Comparison of ENCODE assay signal across 9 cellular contexts in the genomic region with DNA sequence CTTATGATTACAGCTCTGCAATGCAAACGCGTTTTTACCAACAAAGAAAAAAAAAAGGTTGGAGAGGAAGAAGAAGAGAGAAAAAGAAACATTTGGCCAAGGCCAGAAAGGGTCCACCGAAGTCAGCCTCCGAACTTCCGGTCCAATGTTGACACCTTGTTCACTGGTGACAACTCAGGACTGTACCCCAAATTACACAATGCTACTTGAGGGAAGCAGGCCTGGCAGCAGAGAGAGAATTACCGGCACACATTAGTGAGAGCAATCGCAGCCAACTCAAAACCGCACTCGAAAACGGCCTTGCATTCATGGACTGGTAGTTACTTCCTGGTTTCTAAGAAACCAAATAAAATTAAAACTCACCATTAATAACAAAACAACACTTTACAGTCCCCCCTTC.
DNase-seq lines count a peak whose midpoint lies in the region; ATAC-seq, FAIRE-seq and TF ChIP-seq lines count a peak whose summit lies in the region.
"Had no signal": no experiment of that assay in that cellular context is flagged by ENCODE, and none has a peak within 500 bp of the region (broad histone marks: within the 10 kb centered on the region; RNA-seq: fewer than 3 reads in every experiment).

No MANE protein-coding gene starts in this region.

- TF ChIP-seq CTCF in kidney (IDR thresholded peaks at IDR 0.05; ENCODE audit: borderline replicate concordance, extremely low read depth, insufficient read depth) (no peak), neural progenitor cell (IDR thresholded peaks at IDR 0.05) (no peak), progenitor cell of endocrine pancreas (IDR thresholded peaks at IDR 0.05; ENCODE audit: unreplicated experiment) (no peak)

- H2AFZ ChIP-seq in neural progenitor cell (replicated peaks) = no peak overlapping the region

- H3K4me2 ChIP-seq in neural progenitor cell = no peak overlapping the region

- intact Hi-C loops in kidney (cut with DNase I) = no loop called here

- no peaks in the 10 kb centered on the region for H3K79me2 ChIP-seq in neural progenitor cell (ENCODE audit: low read depth)

- no peaks in the 10 kb centered on the region for H3K9me3 ChIP-seq in kidney (ENCODE audit: control insufficient read depth in 1 of 2, low read length in 2 of 2)
- H3K9me3 ChIP-seq in neural progenitor cell (ENCODE audit: low read depth) = no peaks in the 10 kb centered on the region

- H3K27ac ChIP-seq in kidney (ENCODE audit: low read depth in 2 of 2, low read length in 2 of 2) (peak overlapping the region in 1 of 2 donors; percentile 34), neural progenitor cell (no peak overlapping the region)

- peaks cover 11% of the 10 kb centered on the region for H3F3A ChIP-seq in neural progenitor cell (ENCODE audit: low read depth)

- H3K4me1 Mint-ChIP-seq in neural progenitor cell (peaks cover 9% of the 10 kb centered on the region), progenitor cell of endocrine pancreas (ENCODE audit: low read depth) (peaks cover 37% of the 10 kb centered on the region)

- peak; percentile 84 for ATAC-seq in GM21619 (IDR thresholded peaks at IDR 0.05; ENCODE audit: unreplicated experiment)

- no peaks in the 10 kb centered on the region for H4K20me1 ChIP-seq in neural progenitor cell (ENCODE audit: low read depth)

- H3K4me3 Mint-ChIP-seq in neural progenitor cell (no peak overlapping the region), progenitor cell of endocrine pancreas (ENCODE audit: low read depth) (no peak overlapping the region)

- H3K4me3 ChIP-seq in kidney (ENCODE audit: low read length in 2 of 2) = peak overlapping the region; percentile 10 to 14
- H3K4me3 ChIP-seq in neural progenitor cell = no peak overlapping the region

- H3K9me3 Mint-ChIP-seq in neural progenitor cell (no peaks in the 10 kb centered on the region), progenitor cell of endocrine pancreas (ENCODE audit: low read depth) (no peaks in the 10 kb centered on the region)

- FAIRE-seq in GM12891 (lab: Jason Lieb, UNC) (peak; percentile 90), kidney (lab: Jason Lieb, UNC) (no peak)
- FAIRE-seq: bronchial epithelial cell had no signal

- H3K27me3 Mint-ChIP-seq in neural progenitor cell (ENCODE audit: insufficient read depth, low read depth) (peaks cover 4% of the 10 kb centered on the region), progenitor cell of endocrine pancreas (no peaks in the 10 kb centered on the region)

- DNase-seq in GM12891 (ENCODE audit: insufficient read length, low spot score) (peak; percentile 52), Kasumi-1 (lab: John Stamatoyannopoulos, UW) (peak; percentile 55 to 74), kidney (no peak), NCI-H2081 treated with DMSO at 0.1 percent for 48 hours (lab: John Stamatoyannopoulos, UW) (no peak), neural progenitor cell (ENCODE audit: low spot score) (no peak), progenitor cell of endocrine pancreas (ENCODE audit: low spot score, unreplicated experiment) (no peak), SIG-M5 (lab: John Stamatoyannopoulos, UW) (no peak)

- H3K9ac ChIP-seq in kidney (ENCODE audit: low read length in 2 of 2) (no peak overlapping the region), neural progenitor cell (no peak overlapping the region)

- H3K36me3 Mint-ChIP-seq in neural progenitor cell = no peaks in the 10 kb centered on the region
- no peaks in the 10 kb centered on the region for H3K36me3 Mint-ChIP-seq in progenitor cell of endocrine pancreas (ENCODE audit: insufficient read depth)

- no peak overlapping the region for H3K27ac Mint-ChIP-seq in neural progenitor cell
- no peak overlapping the region for H3K27ac Mint-ChIP-seq in progenitor cell of endocrine pancreas

- no peak for TF ChIP-seq POLR2A in GM12891 (IDR thresholded peaks at IDR 0.05; ENCODE audit: low read depth, low read length)

- H3K27me3 ChIP-seq in neural progenitor cell = no peaks in the 10 kb centered on the region

- H3K36me3 ChIP-seq in kidney (ENCODE audit: control insufficient read depth in 1 of 2, insufficient read depth in 2 of 2, low read length in 2 of 2) (no peaks in the 10 kb centered on the region), neural progenitor cell (no peaks in the 10 kb centered on the region)

- H3K4me1 ChIP-seq in kidney (ENCODE audit: control insufficient read depth in 1 of 2, insufficient read depth in 1 of 2, low read depth in 1 of 2, low read length in 2 of 2) (peaks cover 0 to 2% of the 10 kb centered on the region in 2 donors), neural progenitor cell (peaks cover 15% of the 10 kb centered on the region)

TF ChIP-seq in GM12891, 5 proteins besides CTCF, POLR2A, EP300 and RAD21:
- TF ChIP-seq PAX5 (IDR thresholded peaks at IDR 0.05; ENCODE audit: insufficient read depth, low read length, severe bottlenecking) (no peak), POLR2AphosphoS5 (IDR thresholded peaks at IDR 0.05; ENCODE audit: low read depth, low read length) (no peak), POU2F2 (IDR thresholded peaks at IDR 0.05; ENCODE audit: low read depth, low read length) (no peak), TAF1 (IDR thresholded peaks at IDR 0.05; ENCODE audit: low read depth, low read length) (no peak), SPI1 (IDR thresholded peaks at IDR 0.05; ENCODE audit: low read depth, low read length) (no peak)
TF ChIP-seq in GM12891: peak in this region for 0.

Comparison
In these comparisons a context has a peak if more than half of its experiments do, and no peak if none do; other contexts are left out.
1. DNase-seq: peak in GM12891 (single experiment) and Kasumi-1 (2 of 2); none in kidney (single experiment), NCI-H2081 treated with DMSO at 0.1 percent for 48 hours (single experiment), neural progenitor cell (single experiment), progenitor cell of endocrine pancreas (single experiment) and SIG-M5 (single experiment).